Comparison of ENCODE assay signal across 10 cellular contexts in the genomic region with DNA sequence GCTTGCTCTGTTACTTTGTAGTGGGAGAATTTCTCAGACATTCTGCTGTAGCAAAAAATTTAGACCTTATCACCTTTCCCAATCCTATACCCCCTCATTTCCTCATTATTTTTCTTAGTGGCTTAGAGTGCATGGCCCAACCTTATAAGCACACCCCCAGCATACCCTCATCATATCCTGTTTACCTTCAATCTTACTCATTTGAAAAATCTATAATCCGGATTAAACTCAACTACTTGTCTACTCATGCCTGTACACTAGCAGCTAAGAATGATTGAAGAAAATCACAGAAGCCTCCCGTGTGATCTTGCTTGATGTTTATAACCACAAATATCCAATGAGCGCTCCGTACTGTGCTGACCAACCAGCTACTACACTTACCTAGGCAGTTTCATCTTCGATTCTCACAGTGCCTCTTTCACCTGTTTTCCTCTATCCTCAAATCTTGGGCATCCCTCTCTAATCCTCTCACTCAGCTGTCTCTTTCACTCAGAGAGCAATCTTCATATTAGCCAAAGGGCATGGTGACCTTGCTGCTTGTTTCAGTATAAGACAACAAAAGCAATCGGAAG. TPM values are rescaled to one million over a fixed set of nuclear protein-coding genes. Genes with fewer than 3 reads are reported as not detected.
DNase-seq lines count a peak whose midpoint lies in the region; ATAC-seq, FAIRE-seq and TF ChIP-seq lines count a peak whose summit lies in the region.
"Had no signal": no experiment of that assay in that cellular context is flagged by ENCODE, and none has a peak within 500 bp of the region (broad histone marks: within the 10 kb centered on the region; RNA-seq: fewer than 3 reads in every experiment).

No MANE protein-coding gene starts in this region.

- H3K18ac ChIP-seq in H1 (ENCODE audit: extremely low read depth, low read length), result no peak overlapping the region

- no peak overlapping the region for H2AK5ac ChIP-seq in H1 (ENCODE audit: low read depth, low read length)

- no peak overlapping the region for H2BK20ac ChIP-seq in H1 (ENCODE audit: low read length)

- H3K27ac ChIP-seq in BLaER1 (no peak overlapping the region), H1 (ENCODE audit: low read depth, low read length) (no peak overlapping the region)

- CTCF ChIA-PET in Calu3 (lab: Charles Lee), result no interaction called here
- CTCF ChIA-PET in H1 (lab: Charles Lee; ENCODE audit: partially characterized antibody), result interaction anchor here (1.4 to 1.7 kb wide), 2 partner anchors 35 to 135 kb away, joined by 3 read pairs; no protein-coding TSS in a partner anchor

- DNase-seq in Calu3 (peak; percentile 9), NCI-H82 (lab: John Stamatoyannopoulos, UW) (peak; percentile 76), H1 (ENCODE audit: low read depth in 1 of 2, low spot score in 2 of 2) (no peak), NCI-H2227 treated with DMSO at 0.1 percent for 48 hours (lab: John Stamatoyannopoulos, UW) (no peak), NCI-H2171 treated with DMSO at 0.1 percent for 48 hours (lab: John Stamatoyannopoulos, UW) (no peak)
- DNase-seq: SIG-M5, T1000 had no signal

- H3K79me2 ChIP-seq in H1 (ENCODE audit: control insufficient read depth in 1 of 2, insufficient read depth in 2 of 2, low read length in 2 of 2), result no peaks in the 10 kb centered on the region

- no peak for TF ChIP-seq POLR2A in H1 (IDR thresholded peaks at IDR 0.05; ENCODE audit: control extremely low read depth in 1 of 2, low read depth in 2 of 2, low read length in 2 of 2)

- H2BK15ac ChIP-seq in H1 (ENCODE audit: low read length), result no peak overlapping the region

- H4K20me1 ChIP-seq in BLaER1 (no peaks in the 10 kb centered on the region), H1 (replicated peaks in 1 of 2; ENCODE audit: control insufficient read depth in 1 of 2, insufficient read depth in 2 of 2, low read length in 2 of 2) (peaks cover 0 to 2% of the 10 kb centered on the region in 2 experiments)

- H3K4me2 ChIP-seq in BLaER1, result peak overlapping the region; percentile 46
- no peak overlapping the region for H3K4me2 ChIP-seq in H1 (ENCODE audit: insufficient read depth in 1 of 2, low read depth in 2 of 2, low read length in 2 of 2)

- H3K27me3 ChIP-seq in BLaER1 (no peaks in the 10 kb centered on the region), H1 (replicated peaks in 1 of 4; ENCODE audit: control insufficient read depth in 3 of 4, extremely low read depth in 1 of 4, insufficient read depth in 3 of 4, low read length in 3 of 4) (no peaks in the 10 kb centered on the region)

- H3K4me3 Mint-ChIP-seq in Calu3 (ENCODE audit: low read depth, unreplicated experiment), result no peak overlapping the region

- peak overlapping the region; percentile 90 for H3K14ac ChIP-seq in H1 (ENCODE audit: insufficient read length)

- H2BK5ac ChIP-seq in H1 (ENCODE audit: low read depth, low read length), result no peak overlapping the region; the same call in 1 of the 2 replicates

- no peaks in the 10 kb centered on the region for H3K9me3 Mint-ChIP-seq in Calu3 (ENCODE audit: low read depth, unreplicated experiment)

- FAIRE-seq in H1 (lab: Jason Lieb, UNC), result no peak
- FAIRE-seq: islet of Langerhans had no signal

- no peaks in the 10 kb centered on the region; the same call in 1 of the 2 replicates for H3K79me1 ChIP-seq in H1 (ENCODE audit: low read depth, low read length)

- TF ChIP-seq RAD21 in H1 (IDR thresholded peaks at IDR 0.05 in 1 of 2, conservative IDR thresholded peaks at IDR 0.05 in 1 of 2; ENCODE audit: low read depth in 2 of 2, low read length in 2 of 2), result no peak

- intact Hi-C loops in Calu3 (cut with micrococcal nuclease; ENCODE audit: unreplicated experiment), result no loop called here

- H3K27me3 Mint-ChIP-seq in Calu3 (ENCODE audit: unreplicated experiment), result no peaks in the 10 kb centered on the region

- H3K4me1 ChIP-seq in BLaER1 (peaks cover 14% of the 10 kb centered on the region), H1 (replicated peaks in 1 of 4; ENCODE audit: control insufficient read depth in 3 of 4, insufficient read depth in 4 of 4, low read length in 3 of 4) (0 out of 7 replicates have a peak, but pooled peaks cover 0 to 2% (median 0%) of the 10 kb centered on the region in 4 experiments)

- no peak overlapping the region for H2AFZ ChIP-seq in H1 (ENCODE audit: low read length)

- 91% methylated on average over 6 of the region's 6 CpGs; no CpG with 5 or more reads in 1 of the 2 experiments for WGBS in H1 (ENCODE audit: extremely low coverage in 1 of 2, insufficient coverage in 1 of 2, insufficient read length in 1 of 2, insufficient replicate concordance in 2 of 2, low coverage in 1 of 2, low lambda C conversion rate in 2 of 2, missing lambda C conversion rate in 1 of 2), 2 experiments

- no peak overlapping the region for H3K23ac ChIP-seq in H1 (ENCODE audit: insufficient read length)

- H3K23me2 ChIP-seq in H1 (ENCODE audit: low read depth, low read length), result no peaks in the 10 kb centered on the region

- no peak overlapping the region for H3K56ac ChIP-seq in H1 (replicated peaks; ENCODE audit: insufficient read length, low read depth, low read length)

- TF ChIP-seq CTCF in Calu3 (IDR thresholded peaks at IDR 0.05; ENCODE audit: unreplicated experiment) (no peak), H1 (IDR thresholded peaks at IDR 0.05; ENCODE audit: control extremely low read depth in 1 of 3, insufficient read depth in 1 of 3, low read depth in 1 of 3, low read length in 3 of 3) (no peak)

- H3K36me3 ChIP-seq in BLaER1 (no peaks in the 10 kb centered on the region), H1 (ENCODE audit: control insufficient read depth in 2 of 4, insufficient read depth in 4 of 4, low read length in 3 of 4) (no peaks in the 10 kb centered on the region)

- H4K5ac ChIP-seq in H1 (ENCODE audit: insufficient read length, low read depth, low read length), result no peak overlapping the region

- H3K4me1 Mint-ChIP-seq in Calu3 (ENCODE audit: low read depth, unreplicated experiment), result peaks cover 9% of the 10 kb centered on the region

- no peak overlapping the region for H3K4ac ChIP-seq in H1 (replicated peaks; ENCODE audit: insufficient read length, low read depth, low read length)

- no peak overlapping the region for H2BK120ac ChIP-seq in H1 (replicated peaks; ENCODE audit: low read depth, low read length)

- H3K27ac Mint-ChIP-seq in Calu3 (ENCODE audit: unreplicated experiment), result no peak overlapping the region

- H3K36me3 Mint-ChIP-seq in Calu3 (ENCODE audit: insufficient read depth, unreplicated experiment), result no peaks in the 10 kb centered on the region

- TF ChIP-seq EP300 in H1 (IDR thresholded peaks at IDR 0.05; ENCODE audit: borderline replicate concordance in 1 of 2, low read depth in 2 of 2, low read length in 2 of 2), result no peak

- H3K9me3 ChIP-seq in BLaER1, result no peaks in the 10 kb centered on the region
- H3K9me3 ChIP-seq in H1 (ENCODE audit: insufficient read depth in 2 of 2, low read depth in 1 of 2, low read length in 1 of 2), result no peaks in the 10 kb centered on the region

- BruUV-seq in Calu3 (replicated peaks; lab: Mats Ljungman, UMichigan), result no TSS peak

- H4K8ac ChIP-seq in H1 (ENCODE audit: extremely low read depth, insufficient read depth, low read length), result no peak overlapping the region

- no peak overlapping the region for H2BK12ac ChIP-seq in H1 (ENCODE audit: low read depth, low read length)

- H3K4me3 ChIP-seq in BLaER1 (no peak overlapping the region), H1 (ENCODE audit: extremely low read depth in 1 of 4, insufficient read depth in 2 of 4, low read depth in 3 of 4, low read length in 4 of 4) (no peak overlapping the region)

- H3K9ac ChIP-seq in BLaER1 (no peak overlapping the region), H1 (replicated peaks in 1 of 4; ENCODE audit: extremely low read depth in 1 of 4, low read depth in 3 of 4, low read length in 3 of 4) (no peak overlapping the region)

- ATAC-seq in GM21360 (IDR thresholded peaks at IDR 0.05; ENCODE audit: unreplicated experiment), result no peak

- H4K91ac ChIP-seq in H1 (replicated peaks; ENCODE audit: insufficient read length, low read length), result no peak overlapping the region

- POLR2A ChIA-PET in H1 (lab: Charles Lee; ENCODE audit: partially characterized antibody), result no interaction called here

TF ChIP-seq in H1, 55 proteins besides CTCF, POLR2A, EP300 and RAD21 (continues in another document):
- TF ChIP-seq RNF2 (IDR thresholded peaks at IDR 0.05; ENCODE audit: borderline replicate concordance, low read depth, low read length, missing control alignments, poor library complexity, severe bottlenecking) (no peak), CTBP2 (IDR thresholded peaks at IDR 0.05; ENCODE audit: borderline replicate concordance, insufficient read depth, insufficient read length, low read length) (no peak), CBX8 (IDR thresholded peaks at IDR 0.05; ENCODE audit: borderline replicate concordance, low read depth, low read length) (no peak), POLR2AphosphoS5 (IDR thresholded peaks at IDR 0.05; ENCODE audit: low read depth, low read length) (no peak), GTF2F1 (IDR thresholded peaks at IDR 0.05; ENCODE audit: borderline replicate concordance, low read depth, low read length) (no peak), RFX5 (IDR thresholded peaks at IDR 0.05; ENCODE audit: borderline replicate concordance, low read depth, low read length) (no peak), EGR1 (IDR thresholded peaks at IDR 0.05; ENCODE audit: borderline replicate concordance, low read depth, low read length) (no peak), TCF12 (IDR thresholded peaks at IDR 0.05; ENCODE audit: low read depth, low read length) (no peak), BRCA1 (IDR thresholded peaks at IDR 0.05; ENCODE audit: low read depth, low read length) (no peak), KDM1A (IDR thresholded peaks at IDR 0.05; ENCODE audit: borderline replicate concordance, low read length) (no peak), CEBPB (IDR thresholded peaks at IDR 0.05; ENCODE audit: low read depth, low read length) (no peak), JUND (IDR thresholded peaks at IDR 0.05; ENCODE audit: low read length) (no peak)

RNA-seq across cellular contexts. Expression of a gene that starts 36.6 kb away (rescaled TPM):
- total RNA-seq in Calu3 (2022), result 46.3 and 57.2 TPM in 2 replicates
- total RNA-seq in H1 (2021; fragmentation: NEBNext Ultra II Directional; extraction: Animal tissue kit (Norgen Biotek cat#: 25700)), result 57.5 and 58.4 TPM in 2 replicates
- 48.8 and 56.6 TPM in 2 replicates for polyA plus RNA-seq in H1 (2011; rRNA removed)
- 44.1 TPM for polyA plus RNA-seq in H1 (2011; cell fraction: cytosol; rRNA removed)
- polyA plus RNA-seq in H1 (2011; cell fraction: nucleus; rRNA removed), result 40.9 TPM
- 51.6 to 60.7 TPM (median 57.4 TPM) in 4 replicates for polyA plus RNA-seq in H1 (2012, experiment 1 of 2)
- 63.0 TPM for polyA plus RNA-seq in H1 (2012, experiment 2 of 2)
- polyA plus RNA-seq in H1 (2013, experiment 1 of 2), result 76.5 TPM
- 84.5 TPM for polyA plus RNA-seq in H1 (2013, experiment 2 of 2)
- polyA minus RNA-seq in H1 (2011; rRNA and poly(A)+ RNA removed), result 38.7 and 46.6 TPM in 2 replicates
- 17.1 TPM for polyA minus RNA-seq in H1 (2011; cell fraction: cytosol; rRNA and poly(A)+ RNA removed)
- 68.3 TPM for polyA minus RNA-seq in H1 (2011; cell fraction: nucleus; rRNA and poly(A)+ RNA removed)

Comparison
In these comparisons a context has a peak if more than half of its experiments do, and no peak if none do; other contexts are left out.
1. DNase-seq: peak in Calu3 (single experiment) and NCI-H82 (single experiment); none in H1 (0 of 2), NCI-H2227 treated with DMSO at 0.1 percent for 48 hours (single experiment) and NCI-H2171 treated with DMSO at 0.1 percent for 48 hours (single experiment).